ENCODE assay signal across 8 cellular contexts in the genomic region with DNA sequence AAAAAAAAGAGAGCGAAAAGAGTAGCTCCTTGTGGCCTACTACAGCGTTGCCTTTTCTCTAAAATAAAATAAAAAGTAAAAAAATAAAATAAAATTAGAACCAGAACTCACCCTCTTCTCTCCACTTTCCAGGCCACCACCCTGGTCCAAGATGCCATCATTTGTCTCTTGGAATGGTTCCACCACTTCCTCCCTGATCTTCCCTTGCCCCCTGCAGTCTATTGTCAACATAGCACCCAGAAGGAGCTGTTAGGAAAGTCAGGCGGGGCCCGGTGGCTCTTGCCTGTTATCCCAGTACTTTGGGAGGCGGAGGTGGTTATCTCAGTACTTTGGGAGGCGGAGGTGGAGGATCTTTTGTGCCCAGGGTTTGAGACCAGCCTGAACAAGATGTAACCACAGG. TPM values are rescaled to one million over a fixed set of nuclear protein-coding genes. Genes with fewer than 3 reads are reported as not detected.
DNase-seq lines count a peak whose midpoint lies in the region; ATAC-seq, FAIRE-seq and TF ChIP-seq lines count a peak whose summit lies in the region.

No MANE protein-coding gene starts in this region.

- no peaks in the 10 kb centered on the region for H3K27me3 ChIP-seq in foreskin keratinocyte

- DNase-seq in NCI-H2107 treated with DMSO at 0.1 percent for 48 hours (lab: John Stamatoyannopoulos, UW; ENCODE audit: unreplicated experiment): peak; percentile 37
- DNase-seq in NCI-H2107 (lab: John Stamatoyannopoulos, UW): no peak
- peak; percentile 44 for DNase-seq in HCEC 1CT
- peak; percentile 29 for DNase-seq in RCC 7860 (ENCODE audit: low spot score)
- no peak for DNase-seq in foreskin keratinocyte
- no peak for DNase-seq in T1000 (lab: John Stamatoyannopoulos, UW)
- no peak for DNase-seq in GM19238 (ENCODE audit: insufficient read length, low spot score)

- no peak overlapping the region for H3K27ac ChIP-seq in foreskin keratinocyte

- peak; percentile 18 for FAIRE-seq in RCC 7860 (lab: Jason Lieb, UNC)

- ATAC-seq in foreskin keratinocyte: peak; percentile 66
- ATAC-seq in GM21381 (IDR thresholded peaks at IDR 0.05; ENCODE audit: unreplicated experiment): no peak

- TF ChIP-seq CTCF in foreskin keratinocyte (conservative IDR thresholded peaks at IDR 0.05): peak; percentile 54

- no peaks in the 10 kb centered on the region for H3K4me1 ChIP-seq in foreskin keratinocyte

RNA-seq across cellular contexts. Expression of a gene that starts 7.6 kb away (rescaled TPM):
- 0.04 and 0.14 TPM in 2 replicates for total RNA-seq in foreskin keratinocyte
- polyA plus RNA-seq in foreskin keratinocyte: 0.12 TPM in 1 of 2 replicates, not detected in the other

RNA-seq across cellular contexts. Expression of a gene that starts 18.4 kb away (rescaled TPM):
- total RNA-seq in foreskin keratinocyte: 37.9 and 45.3 TPM in 2 replicates
- polyA plus RNA-seq in foreskin keratinocyte: 44.5 and 58.5 TPM in 2 replicates

RNA-seq across cellular contexts. Expression of a gene that starts 31.0 kb away (rescaled TPM):
- 19.3 and 19.5 TPM in 2 replicates for total RNA-seq in foreskin keratinocyte
- polyA plus RNA-seq in foreskin keratinocyte: 19.4 TPM in 2 replicates

RNA-seq across cellular contexts. Expression of a gene that starts 56.6 kb away (rescaled TPM):
- total RNA-seq in foreskin keratinocyte: 0.03 and 0.07 TPM in 2 replicates
- polyA plus RNA-seq in foreskin keratinocyte: 0.03 and 0.06 TPM in 2 replicates

Comparison
In these comparisons a context has a peak if more than half of its experiments do, and no peak if none do; other contexts are left out.
1. DNase-seq: peak in NCI-H2107 treated with DMSO at 0.1 percent for 48 hours (single experiment), HCEC 1CT (single experiment) and RCC 7860 (single experiment); none in NCI-H2107 (single experiment), foreskin keratinocyte (0 of 2), T1000 (single experiment) and GM19238 (single experiment).